Comparison of ENCODE assay signal across 24 cellular contexts in the genomic region with DNA sequence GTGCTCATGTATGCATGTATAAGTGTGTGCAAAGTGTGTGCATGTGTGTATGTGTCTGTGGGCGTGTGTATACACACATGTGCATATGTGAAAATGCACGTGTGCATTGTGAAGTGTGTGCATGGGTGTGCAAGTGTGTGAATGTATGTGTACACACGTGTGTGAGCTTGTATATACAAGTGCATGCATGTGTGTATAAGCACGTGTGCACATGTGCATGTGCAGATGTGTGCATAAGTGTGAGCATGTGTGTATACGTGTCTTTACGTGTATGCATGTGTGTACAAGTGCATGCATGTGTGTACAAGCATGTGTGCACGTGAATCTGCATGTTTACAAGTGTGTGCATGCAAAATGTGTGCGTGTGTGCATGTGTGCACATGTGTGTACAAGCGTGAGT. TPM values are rescaled to one million over a fixed set of nuclear protein-coding genes. Genes with fewer than 3 reads are reported as not detected.
"Had no signal": no experiment of that assay in that cellular context is flagged by ENCODE, and none has a peak within 500 bp of the region (broad histone marks: within the 10 kb centered on the region; RNA-seq: fewer than 3 reads in every experiment).

No MANE protein-coding gene starts in this region.

- H3K9me3 ChIP-seq: adrenal gland, body of pancreas, colonic mucosa, gastroesophageal sphincter, heart left ventricle, testis, transverse colon had no signal

- H3K4me1 Mint-ChIP-seq: activated naive CD8-positive, alpha-beta T cell treated with anti-CD3 and anti-CD28 coated beads for 36 hours had no signal

- H3K27me3 ChIP-seq: body of pancreas, cardiac muscle cell, colonic mucosa, testis, transverse colon had no signal

- H3K36me3 ChIP-seq: adrenal gland, cardiac muscle cell, colonic mucosa, gastroesophageal sphincter, heart left ventricle, transverse colon had no signal

- H3K9me3 Mint-ChIP-seq: activated naive CD8-positive, alpha-beta T cell treated with anti-CD3 and anti-CD28 coated beads for 36 hours; neural crest cell had no signal

- DNase-seq: activated CD4-positive, alpha-beta T cell treated with anti-CD3 and anti-CD28 coated beads for 4 hours; activated CD4-positive, alpha-beta T cell treated with anti-CD3 and anti-CD28 coated beads, Interleukin-2, amount 50 U/mL, for 4 hours; activated CD8-positive, alpha-beta memory T cell treated with anti-CD3 and anti-CD28 coated beads for 24 hours; activated effector memory CD4-positive, alpha-beta T cell treated with Interleukin-2 at 50 U/mL for 16 hours; activated naive CD4-positive, alpha-beta T cell treated with Interleukin-2 at 50 U/mL for 16 hours; activated naive CD8-positive, alpha-beta T cell treated with anti-CD3 and anti-CD28 coated beads for 36 hours; adrenal gland; aorta; body of pancreas; cerebellar nuclear complex; colonic mucosa; effector CD8-positive, alpha-beta T cell; erythroblast; heart left ventricle; midbrain; naive thymus-derived CD4-positive, alpha-beta T cell; stimulated activated CD4-positive, alpha-beta T cell treated with anti-CD3 and anti-CD28 coated beads, Interleukin-4, amount 100 ng/mL, for 1 hour; stimulated activated naive CD8-positive, alpha-beta T cell treated with anti-CD3 and anti-CD28 coated beads, Interleukin-15, Interleukin-2, amounts not matched to agents 100 U/mL and 50 U/mL, for 24 hours; testis had no signal

- H3K4me3 ChIP-seq: adrenal gland, body of pancreas, cardiac muscle cell, colonic mucosa, gastroesophageal sphincter, heart left ventricle, testis, transverse colon had no signal

- ATAC-seq: body of pancreas; gastroesophageal sphincter; heart left ventricle; naive thymus-derived CD4-positive, alpha-beta T cell; stimulated activated naive CD8-positive, alpha-beta T cell treated with anti-CD3 and anti-CD28 coated beads, Interleukin-15, Interleukin-2, amounts not matched to agents 100 U/mL and 50 U/mL, for 24 hours had no signal

- H3K27ac Mint-ChIP-seq: activated naive CD8-positive, alpha-beta T cell treated with anti-CD3 and anti-CD28 coated beads for 36 hours had no signal

- H3K4me3 Mint-ChIP-seq: activated naive CD8-positive, alpha-beta T cell treated with anti-CD3 and anti-CD28 coated beads for 36 hours; neural crest cell had no signal

- H3K27ac ChIP-seq: adrenal gland, body of pancreas, cardiac muscle cell, colonic mucosa, gastroesophageal sphincter, heart left ventricle, testis had no signal

- H3K4me1 ChIP-seq: adrenal gland, body of pancreas, colonic mucosa, heart left ventricle had no signal

- H3K36me3 Mint-ChIP-seq: activated naive CD8-positive, alpha-beta T cell treated with anti-CD3 and anti-CD28 coated beads for 36 hours; naive thymus-derived CD4-positive, alpha-beta T cell had no signal

RNA-seq across cellular contexts. Expression of a gene that starts 13.4 kb away (rescaled TPM):
- total RNA-seq: activated naive CD8-positive, alpha-beta T cell treated with anti-CD3 and anti-CD28 coated beads for 36 hours; body of pancreas; naive thymus-derived CD4-positive, alpha-beta T cell; T-helper 1 cell treated with Interleukin-12 subunit alpha and Interleukin-12 subunit beta and Interleukin-4 antibody, amounts not matched to agents 30 ng/mL and 1 ng/mL, for 36 hours had no signal
